Comparison of ENCODE assay signal across 18 cellular contexts in the genomic region with DNA sequence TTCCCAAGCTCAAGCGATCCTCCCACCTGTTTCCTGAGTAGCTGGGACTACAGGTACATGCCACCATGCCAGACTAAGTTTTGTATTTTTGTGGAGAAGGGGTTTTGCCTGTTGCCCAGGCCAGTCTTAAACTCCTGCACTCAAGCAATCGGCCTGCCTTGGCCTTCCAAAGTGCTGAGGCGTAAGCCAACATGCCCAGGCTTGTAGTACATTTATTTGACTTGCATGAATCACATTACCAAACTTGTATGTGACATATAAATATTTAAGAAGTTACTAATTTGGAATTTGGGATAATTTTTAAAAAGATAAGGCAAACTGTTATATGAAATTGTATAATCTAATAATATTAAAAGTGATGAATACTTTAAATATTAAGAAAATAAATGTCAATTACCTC.
DNase-seq lines count a peak whose midpoint lies in the region; ATAC-seq, FAIRE-seq and TF ChIP-seq lines count a peak whose summit lies in the region.
"Had no signal": no experiment of that assay in that cellular context is flagged by ENCODE, and none has a peak within 500 bp of the region (broad histone marks: within the 10 kb centered on the region; RNA-seq: fewer than 3 reads in every experiment).

No MANE protein-coding gene starts in this region.

- no peaks in the 10 kb centered on the region for H3K4me1 Mint-ChIP-seq in GM23338

- no peak overlapping the region for H3K4me3 Mint-ChIP-seq in GM23338

- H3K27ac ChIP-seq in GM23338 (ENCODE audit: low read depth) = no peak overlapping the region
- no peak overlapping the region for H3K27ac ChIP-seq in MM.1S (ENCODE audit: low read length)
- H3K27ac ChIP-seq in colonic mucosa = no peak overlapping the region
- H3K27ac ChIP-seq: PC-9 had no signal

- H3K4me3 ChIP-seq in GM23338 = no peak overlapping the region
- H3K4me3 ChIP-seq in bronchial epithelial cell (ENCODE audit: low read depth, low read length) = no peak overlapping the region
- H3K4me3 ChIP-seq in MM.1S (ENCODE audit: low read length) = no peak overlapping the region
- H3K4me3 ChIP-seq in colonic mucosa = no peak overlapping the region
- H3K4me3 ChIP-seq: HAP-1, PC-9 had no signal

- H3K9me3 ChIP-seq in MM.1S (replicated peaks; ENCODE audit: insufficient read depth, low read length) (no peaks in the 10 kb centered on the region), colonic mucosa (no peaks in the 10 kb centered on the region)
- H3K9me3 ChIP-seq: Caco-2, HAP-1 had no signal

- H3K27me3 Mint-ChIP-seq in GM23338 (ENCODE audit: insufficient read depth, low read depth, poor library complexity) = no peaks in the 10 kb centered on the region

- H3K27me3 ChIP-seq in GM23338 (ENCODE audit: insufficient read depth) = no peaks in the 10 kb centered on the region
- no peaks in the 10 kb centered on the region for H3K27me3 ChIP-seq in bronchial epithelial cell (ENCODE audit: control insufficient read depth, insufficient read depth, low read length)
- H3K27me3 ChIP-seq in MM.1S (replicated peaks; ENCODE audit: insufficient read depth, low read length) = no peaks in the 10 kb centered on the region
- no peaks in the 10 kb centered on the region for H3K27me3 ChIP-seq in colonic mucosa

- no peaks in the 10 kb centered on the region for H3K36me3 ChIP-seq in GM23338 (ENCODE audit: insufficient read depth)
- H3K36me3 ChIP-seq in bronchial epithelial cell (ENCODE audit: control insufficient read depth, insufficient read depth, low read length) = no peaks in the 10 kb centered on the region
- no peaks in the 10 kb centered on the region for H3K36me3 ChIP-seq in MM.1S (replicated peaks; ENCODE audit: insufficient read depth, low read length)
- no peaks in the 10 kb centered on the region for H3K36me3 ChIP-seq in colonic mucosa
- H3K36me3 ChIP-seq: HAP-1 had no signal

- H4K20me1 ChIP-seq in GM23338 (replicated peaks; ENCODE audit: insufficient read depth) (no peaks in the 10 kb centered on the region), MM.1S (ENCODE audit: insufficient read depth, low read length) (no peaks in the 10 kb centered on the region)

- no peaks in the 10 kb centered on the region for H3K36me3 Mint-ChIP-seq in GM23338 (ENCODE audit: low read depth)

- H3K27ac Mint-ChIP-seq in GM23338 = no peak overlapping the region

- DNase-seq in GM23338 (ENCODE audit: low spot score) (no peak), HTR-8/SVneo (ENCODE audit: insufficient read length, low spot score) (peak; percentile 10), bronchial epithelial cell (ENCODE audit: low read depth) (peak; percentile 97), glomerular visceral epithelial cell (ENCODE audit: extremely low spot score) (peak; percentile 22), COLO829 (ENCODE audit: low spot score) (no peak), MM.1S (no peak), colonic mucosa (no peak)
- DNase-seq: ACHN, Caco-2, DMS53, Karpas-422, NCI-H187, NCI-H2171, NCI-H446 treated with DMSO at 0.1 percent for 48 hours, NCI-H82 had no signal

- H3K4me2 ChIP-seq in GM23338 = no peak overlapping the region
- no peak overlapping the region for H3K4me2 ChIP-seq in MM.1S (ENCODE audit: low read depth, low read length)
- H3K4me2 ChIP-seq: PC-9 had no signal

- peak overlapping the region; percentile 85; the same call in 1 of the 2 replicates for H2AFZ ChIP-seq in GM23338
- no peak overlapping the region for H2AFZ ChIP-seq in MM.1S (ENCODE audit: low read length)
- H2AFZ ChIP-seq: PC-9 had no signal

- no peaks in the 10 kb centered on the region for H3F3A ChIP-seq in GM23338 (replicated peaks; ENCODE audit: low read depth)
- H3F3A ChIP-seq in MM.1S (ENCODE audit: insufficient read depth, low read length) = no peaks in the 10 kb centered on the region

- FAIRE-seq in HTR-8/SVneo (lab: Jason Lieb, UNC) (no peak), bronchial epithelial cell (lab: Jason Lieb, UNC) (no peak)

- H3K9me2 ChIP-seq in GM23338 (ENCODE audit: insufficient read depth) (no peaks in the 10 kb centered on the region), MM.1S (replicated peaks; ENCODE audit: insufficient read depth, low read length) (no peaks in the 10 kb centered on the region)

- ATAC-seq in GM23338 (no peak), HG03565 (IDR thresholded peaks at IDR 0.05; ENCODE audit: unreplicated experiment) (no peak)

- no peaks in the 10 kb centered on the region for H3K79me2 ChIP-seq in GM23338 (replicated peaks; ENCODE audit: insufficient read depth)
- no peaks in the 10 kb centered on the region for H3K79me2 ChIP-seq in MM.1S (ENCODE audit: low read length)

- TF ChIP-seq CTCF in GM23338 (conservative IDR thresholded peaks at IDR 0.05; ENCODE audit: low read depth in 2 of 2) (no peak), bronchial epithelial cell (IDR thresholded peaks at IDR 0.05; ENCODE audit: insufficient read depth, low read length, severe bottlenecking) (no peak), MM.1S (IDR thresholded peaks at IDR 0.05; ENCODE audit: low read length) (no peak), colonic mucosa (IDR thresholded peaks at IDR 0.05) (no peak)

- H3K4me1 ChIP-seq in GM23338 (ENCODE audit: insufficient read depth) = no peaks in the 10 kb centered on the region
- H3K4me1 ChIP-seq in MM.1S (ENCODE audit: low read length) = no peaks in the 10 kb centered on the region
- no peaks in the 10 kb centered on the region for H3K4me1 ChIP-seq in colonic mucosa
- H3K4me1 ChIP-seq: Caco-2, HAP-1 had no signal

- H3K9me3 Mint-ChIP-seq in GM23338 = no peaks in the 10 kb centered on the region

- intact Hi-C loops in colonic mucosa (cut with DNase I) = no loop called here

- H3K9ac ChIP-seq in MM.1S (ENCODE audit: low read length) = no peak overlapping the region
- H3K9ac ChIP-seq in colonic mucosa (ENCODE audit: low read depth in 2 of 2, low read length in 2 of 2) = no peak overlapping the region

TF ChIP-seq in GM23338, 12 proteins besides CTCF, POLR2A, EP300 and RAD21 (continues in another document):
- TF ChIP-seq JUNB (IDR thresholded peaks at IDR 0.05; ENCODE audit: unreplicated experiment) = no peak
- TF ChIP-seq, protein P1, sequence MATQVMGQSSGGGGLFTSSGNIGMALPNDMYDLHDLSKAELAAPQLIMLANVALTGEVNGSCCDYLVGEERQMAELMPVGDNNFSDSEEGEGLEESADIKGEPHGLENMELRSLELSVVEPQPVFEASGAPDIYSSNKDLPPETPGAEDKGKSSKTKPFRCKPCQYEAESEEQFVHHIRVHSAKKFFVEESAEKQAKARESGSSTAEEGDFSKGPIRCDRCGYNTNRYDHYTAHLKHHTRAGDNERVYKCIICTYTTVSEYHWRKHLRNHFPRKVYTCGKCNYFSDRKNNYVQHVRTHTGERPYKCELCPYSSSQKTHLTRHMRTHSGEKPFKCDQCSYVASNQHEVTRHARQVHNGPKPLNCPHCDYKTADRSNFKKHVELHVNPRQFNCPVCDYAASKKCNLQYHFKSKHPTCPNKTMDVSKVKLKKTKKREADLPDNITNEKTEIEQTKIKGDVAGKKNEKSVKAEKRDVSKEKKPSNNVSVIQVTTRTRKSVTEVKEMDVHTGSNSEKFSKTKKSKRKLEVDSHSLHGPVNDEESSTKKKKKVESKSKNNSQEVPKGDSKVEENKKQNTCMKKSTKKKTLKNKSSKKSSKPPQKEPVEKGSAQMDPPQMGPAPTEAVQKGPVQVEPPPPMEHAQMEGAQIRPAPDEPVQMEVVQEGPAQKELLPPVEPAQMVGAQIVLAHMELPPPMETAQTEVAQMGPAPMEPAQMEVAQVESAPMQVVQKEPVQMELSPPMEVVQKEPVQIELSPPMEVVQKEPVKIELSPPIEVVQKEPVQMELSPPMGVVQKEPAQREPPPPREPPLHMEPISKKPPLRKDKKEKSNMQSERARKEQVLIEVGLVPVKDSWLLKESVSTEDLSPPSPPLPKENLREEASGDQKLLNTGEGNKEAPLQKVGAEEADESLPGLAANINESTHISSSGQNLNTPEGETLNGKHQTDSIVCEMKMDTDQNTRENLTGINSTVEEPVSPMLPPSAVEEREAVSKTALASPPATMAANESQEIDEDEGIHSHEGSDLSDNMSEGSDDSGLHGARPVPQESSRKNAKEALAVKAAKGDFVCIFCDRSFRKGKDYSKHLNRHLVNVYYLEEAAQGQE (IDR thresholded peaks at IDR 0.05; ENCODE audit: unreplicated experiment) = no peak

Comparison
In these comparisons a context has a peak if more than half of its experiments do, and no peak if none do; other contexts are left out.
1. DNase-seq: peak in HTR-8/SVneo (single experiment), bronchial epithelial cell (single experiment) and glomerular visceral epithelial cell (single experiment); none in GM23338 (single experiment), COLO829 (single experiment), MM.1S (single experiment) and colonic mucosa (single experiment).